In genomic region chr16:46383581-46383980, GRCh38 we compare ENCODE assay signal across 7 cellular contexts.
DNase-seq lines count a peak whose midpoint lies in the region; FAIRE-seq and TF ChIP-seq lines count a peak whose summit lies in the region.
"Not testable (repeated sequence)": the region's sequence is repeated elsewhere in the genome, so short reads cannot be mapped to it uniquely, and the experiment has no call there.

No MANE protein-coding gene starts in this region.

- H4K8ac ChIP-seq in neuronal stem cell (ENCODE audit: low read depth, low read length): not testable (repeated sequence)

- not testable (repeated sequence) for H2AFZ ChIP-seq in astrocyte (ENCODE audit: low read depth, low read length); neuronal stem cell (ENCODE audit: low read length)

- H3K14ac ChIP-seq in neuronal stem cell (ENCODE audit: low read length): not testable (repeated sequence)

- not testable (repeated sequence) for H3K27ac ChIP-seq in astrocyte (ENCODE audit: low read depth, low read length); neuronal stem cell (replicated peaks; ENCODE audit: low read length)

- H2BK12ac ChIP-seq in neuronal stem cell (ENCODE audit: low read length): not testable (repeated sequence)

- DNase-seq in EL: peak; percentile 2
- DNase-seq in NB4 (ENCODE audit: low read depth): peak; percentile 32
- DNase-seq in astrocyte (ENCODE audit: low read depth): peak; percentile 26
- peak; percentile 62 for DNase-seq in dedifferentiated amniotic fluid mesenchymal stem cell (ENCODE audit: extremely low spot score)
- DNase-seq in fibroblast of the aortic adventitia (ENCODE audit: low read depth): peak; percentile 10
- peak; percentile 18 for DNase-seq in left kidney (ENCODE audit: low read depth, low spot score)
- DNase-seq in neuronal stem cell (ENCODE audit: low spot score): peak; percentile 29

- H3K27me3 Mint-ChIP-seq in astrocyte (ENCODE audit: low read depth, unreplicated experiment): not testable (repeated sequence)

- not testable (repeated sequence) for H3K4ac ChIP-seq in neuronal stem cell (ENCODE audit: low read length)

- not testable (repeated sequence) for H3K4me1 ChIP-seq in astrocyte (ENCODE audit: insufficient read depth, low read length); neuronal stem cell (ENCODE audit: control insufficient read depth in 2 of 2, insufficient read depth in 1 of 2, low read depth in 1 of 2, low read length in 2 of 2)

- H3K4me3 Mint-ChIP-seq in astrocyte (ENCODE audit: unreplicated experiment): not testable (repeated sequence)

- not testable (repeated sequence) for H3K27ac Mint-ChIP-seq in astrocyte (ENCODE audit: unreplicated experiment)

- H3K36me3 ChIP-seq in astrocyte (ENCODE audit: insufficient read depth, low read length); neuronal stem cell (replicated peaks in 1 of 2; ENCODE audit: control insufficient read depth in 2 of 2, insufficient read depth in 2 of 2, low read length in 2 of 2): not testable (repeated sequence)

- not testable (repeated sequence) for TF ChIP-seq POLR2A in NB4 (IDR thresholded peaks at IDR 0.05; ENCODE audit: extremely low read depth, insufficient read length)

- H2AK5ac ChIP-seq in neuronal stem cell (ENCODE audit: low read depth, low read length): not testable (repeated sequence)

- H3K4me2 ChIP-seq in astrocyte (ENCODE audit: low read length); neuronal stem cell (ENCODE audit: insufficient read depth, low read length, poor library complexity, severe bottlenecking): not testable (repeated sequence)

- H3K9me3 Mint-ChIP-seq in astrocyte (ENCODE audit: unreplicated experiment): peaks cover 22% of the 10 kb centered on the region

- not testable (repeated sequence) for H2BK120ac ChIP-seq in neuronal stem cell (ENCODE audit: low read depth, low read length)

- H4K91ac ChIP-seq in neuronal stem cell (ENCODE audit: low read depth, low read length, poor library complexity): not testable (repeated sequence)

- FAIRE-seq in astrocyte (lab: Jason Lieb, UNC): not testable (repeated sequence)

- not testable (repeated sequence) for H3K79me1 ChIP-seq in neuronal stem cell (ENCODE audit: low read depth, low read length)

- H3K9me3 ChIP-seq in astrocyte (ENCODE audit: insufficient read depth, low read depth, low read length): peaks cover 15% of the 10 kb centered on the region
- H3K9me3 ChIP-seq in neuronal stem cell (replicated peaks in 1 of 2; ENCODE audit: control insufficient read depth in 2 of 2, insufficient read depth in 1 of 2, low read depth in 1 of 2, low read length in 2 of 2): not testable (repeated sequence)

- H2BK15ac ChIP-seq in neuronal stem cell (ENCODE audit: low read length): not testable (repeated sequence)

- not testable (repeated sequence) for H3K27me3 ChIP-seq in astrocyte (ENCODE audit: insufficient read depth, low read length); neuronal stem cell (ENCODE audit: control insufficient read depth in 3 of 3, insufficient read depth in 3 of 3, low read depth in 1 of 3, low read length in 3 of 3)

- not testable (repeated sequence) for H3K4me3 ChIP-seq in NB4 (ENCODE audit: low read depth, low read length); astrocyte (ENCODE audit: insufficient read depth, low read depth, low read length); fibroblast of the aortic adventitia (ENCODE audit: low read depth, low read length); neuronal stem cell (ENCODE audit: low read length in 2 of 2)

- H3K23ac ChIP-seq in neuronal stem cell (ENCODE audit: low read depth, low read length, poor library complexity): not testable (repeated sequence)

- H4K20me1 ChIP-seq in astrocyte (ENCODE audit: insufficient read depth, low read length): not testable (repeated sequence)

- not testable (repeated sequence) for H3K79me2 ChIP-seq in astrocyte (ENCODE audit: insufficient read depth, low read length)

- H3K36me3 Mint-ChIP-seq in astrocyte (ENCODE audit: low read depth, unreplicated experiment): not testable (repeated sequence)

- not testable (repeated sequence) for H3K9ac ChIP-seq in astrocyte (ENCODE audit: low read length); neuronal stem cell (ENCODE audit: low read depth, low read length, poor library complexity)

- not testable (repeated sequence) for H3K18ac ChIP-seq in neuronal stem cell (ENCODE audit: low read length)

- TF ChIP-seq CTCF in NB4 (IDR thresholded peaks at IDR 0.05; ENCODE audit: low read depth, low read length); astrocyte (IDR thresholded peaks at IDR 0.05; ENCODE audit: insufficient read depth, low read depth, low read length); fibroblast of the aortic adventitia (IDR thresholded peaks at IDR 0.05; ENCODE audit: insufficient read depth, low read length): not testable (repeated sequence)

- no CpG with 5 or more reads among the region's 16 CpGs for WGBS in neuronal stem cell (ENCODE audit: extremely low coverage in 2 of 2, insufficient read length in 2 of 2, insufficient replicate concordance in 1 of 2), 2 donors

- H3K4me1 Mint-ChIP-seq in astrocyte (ENCODE audit: low read depth, unreplicated experiment): not testable (repeated sequence)

- H2BK5ac ChIP-seq in neuronal stem cell (ENCODE audit: low read length): not testable (repeated sequence)

Comparison
In these comparisons a context has a peak if more than half of its experiments do, and no peak if none do; other contexts are left out.
1. DNase-seq: peak in every context shown above with its lines; median percentile 62 in dedifferentiated amniotic fluid mesenchymal stem cell; 32 in NB4; 29 in neuronal stem cell; 26 in astrocyte; 18 in left kidney; 10 in fibroblast of the aortic adventitia; 2 in EL.